ENCODE assay signal across 9 cellular contexts in genomic region chr11:61480936-61481335, GRCh38. TPM values are rescaled to one million over a fixed set of nuclear protein-coding genes. Genes with fewer than 3 reads are reported as not detected.
DNase-seq lines count a peak whose midpoint lies in the region; ATAC-seq and TF ChIP-seq lines count a peak whose summit lies in the region.
"Had no signal": no experiment of that assay in that cellular context is flagged by ENCODE, and none has a peak within 500 bp of the region (broad histone marks: within the 10 kb centered on the region; RNA-seq: fewer than 3 reads in every experiment).

No MANE protein-coding gene starts in this region.

- CTCF ChIA-PET in PC-3 (lab: Charles Lee), result no interaction called here

- H3K9ac ChIP-seq in BLaER1 treated with 17β-estradiol and CSF1 and Interleukin-3, amounts not matched to agents 10 nM and 100 nM, result peak overlapping the region in 3 of 11 experiments; percentile 39 to 59 (median 42); a peak in 3 of 22 replicates
- no peak overlapping the region; the same call in 1 of the 2 replicates for H3K9ac ChIP-seq in PC-3 (ENCODE audit: low read length)

- intact Hi-C loops in PC-3 (cut with micrococcal nuclease) (no loop called here), left ventricle myocardium superior (cut with micrococcal nuclease) (no loop called here)

- no peaks in the 10 kb centered on the region for H3K36me3 ChIP-seq in BLaER1 treated with 17β-estradiol and CSF1 and Interleukin-3, amounts not matched to agents 10 nM and 100 nM
- no peaks in the 10 kb centered on the region for H3K36me3 ChIP-seq in PC-3 (ENCODE audit: low read depth, low read length)

- H3K4me1 ChIP-seq in BLaER1 treated with 17β-estradiol and CSF1 and Interleukin-3, amounts not matched to agents 10 nM and 100 nM, result peaks cover 15 to 41% (median 28%) of the 10 kb centered on the region in 10 experiments; a peak in 19 of 20 replicates
- peaks cover 11% of the 10 kb centered on the region; the same call in 1 of the 2 replicates for H3K4me1 ChIP-seq in PC-3 (ENCODE audit: insufficient read depth, low read length)

- ATAC-seq in PC-3, result peak; percentile 63
- peak; percentile 10 for ATAC-seq in left ventricle myocardium superior
- ATAC-seq in GM19023 (IDR thresholded peaks at IDR 0.05; ENCODE audit: unreplicated experiment), result no peak
- no peak for ATAC-seq in HG02852 (IDR thresholded peaks at IDR 0.05; ENCODE audit: unreplicated experiment)
- no peak for ATAC-seq in HG03520 (IDR thresholded peaks at IDR 0.05; ENCODE audit: unreplicated experiment)

- DNase-seq in HT1080 (ENCODE audit: low read depth), result peak; percentile 41
- DNase-seq in PC-3, result peak; percentile 58
- DNase-seq in left ventricle myocardium superior, result peak; percentile 43
- DNase-seq in stimulated activated CD8-positive, alpha-beta memory T cell treated with anti-CD3 and anti-CD28 coated beads, Interleukin-4, amount 100 ng/mL, for 48 hours, result no peak

- H3K4me3 ChIP-seq in BLaER1 treated with 17β-estradiol and CSF1 and Interleukin-3, amounts not matched to agents 10 nM and 100 nM, result no peak overlapping the region
- H3K4me3 ChIP-seq in PC-3 (ENCODE audit: low read length), result no peak overlapping the region

- H3K79me2 ChIP-seq in PC-3 (ENCODE audit: low read length), result no peaks in the 10 kb centered on the region

- no peaks in the 10 kb centered on the region for H3F3A ChIP-seq in PC-3 (ENCODE audit: low read length, unreplicated experiment)

- POLR2A ChIA-PET in PC-3 (lab: Charles Lee; ENCODE audit: unreplicated experiment), result no interaction called here

- TF ChIP-seq CTCF in PC-3 (conservative IDR thresholded peaks at IDR 0.05; ENCODE audit: low read depth, low read length), result no peak

- no peaks in the 10 kb centered on the region for H3K9me3 ChIP-seq in BLaER1 treated with 17β-estradiol and CSF1 and Interleukin-3, amounts not matched to agents 10 nM and 100 nM (replicated peaks in 1 of 11)
- no peaks in the 10 kb centered on the region for H3K9me3 ChIP-seq in PC-3 (ENCODE audit: low read length)

- peak overlapping the region; percentile 21 to 95 (median 79); a peak in 18 of 22 replicates for H3K4me2 ChIP-seq in BLaER1 treated with 17β-estradiol and CSF1 and Interleukin-3, amounts not matched to agents 10 nM and 100 nM
- H3K4me2 ChIP-seq in PC-3 (ENCODE audit: low read length), result peak overlapping the region; percentile 24; the same call in 1 of the 2 replicates

- H3K9me2 ChIP-seq in PC-3 (replicated peaks; ENCODE audit: low read length), result no peaks in the 10 kb centered on the region

- no peak overlapping the region for H2AFZ ChIP-seq in PC-3 (ENCODE audit: low read length)

- H3K27ac ChIP-seq in BLaER1 treated with 17β-estradiol and CSF1 and Interleukin-3, amounts not matched to agents 10 nM and 100 nM, result no peak overlapping the region
- peak overlapping the region; percentile 32 for H3K27ac ChIP-seq in PC-3 (ENCODE audit: low read length)

- H4K20me1 ChIP-seq in BLaER1 treated with 17β-estradiol and CSF1 and Interleukin-3, amounts not matched to agents 10 nM and 100 nM, result peaks cover 5 to 66% (median 31%) of the 10 kb centered on the region in 11 experiments; a peak in 17 of 22 replicates
- H4K20me1 ChIP-seq in PC-3 (ENCODE audit: low read length), result no peaks in the 10 kb centered on the region

- H3K27me3 ChIP-seq in BLaER1 treated with 17β-estradiol and CSF1 and Interleukin-3, amounts not matched to agents 10 nM and 100 nM, result no peaks in the 10 kb centered on the region
- H3K27me3 ChIP-seq in PC-3 (ENCODE audit: low read length), result no peaks in the 10 kb centered on the region

- BruUV-seq in PC-3 (replicated peaks; lab: Mats Ljungman, UMichigan), result no TSS peak

RNA-seq across cellular contexts. Expression of gene LRRC10B, which starts 27.6 kb away (rescaled TPM):
- total RNA-seq in HT1080 (2014; rRNA removed; shearing (Covaris generic)), result not detected in 2 replicates
- polyA plus RNA-seq in HT1080 (2015; cell fraction: cytosol; rRNA removed), result not detected in 2 replicates
- polyA plus RNA-seq in HT1080 (2015; cell fraction: nucleus; rRNA removed), result not detected in 2 replicates
- total RNA-seq in PC-3 (2014; rRNA removed) (0.55 TPM in 1 of 2 replicates, not detected in the other), left ventricle myocardium superior (0.45 TPM)
- polyA plus RNA-seq: keratinocyte had no signal

RNA-seq across cellular contexts. Expression of gene SDHAF2, which starts 51.0 kb away (rescaled TPM):
- 82.5 and 85.3 TPM in 2 replicates for total RNA-seq in HT1080 (2014; rRNA removed; shearing (Covaris generic))
- polyA plus RNA-seq in HT1080 (2015; cell fraction: cytosol; rRNA removed), result 53.5 and 76.6 TPM in 2 replicates
- polyA plus RNA-seq in HT1080 (2015; cell fraction: nucleus; rRNA removed), result 53.0 and 59.1 TPM in 2 replicates
- total RNA-seq in PC-3 (2014; rRNA removed), result 54.3 and 90.4 TPM in 2 replicates
- 32.6 TPM for total RNA-seq in left ventricle myocardium superior

RNA-seq across cellular contexts. Expression of gene CPSF7, which starts 51.2 kb away (rescaled TPM):
- 33.4 and 48.1 TPM in 2 replicates for total RNA-seq in HT1080 (2014; rRNA removed; shearing (Covaris generic))
- polyA plus RNA-seq in HT1080 (2015; cell fraction: cytosol; rRNA removed), result 49.0 and 53.4 TPM in 2 replicates
- 114 and 120 TPM in 2 replicates for polyA plus RNA-seq in HT1080 (2015; cell fraction: nucleus; rRNA removed)
- total RNA-seq in PC-3 (2014; rRNA removed) (51.1 and 55.3 TPM in 2 replicates), left ventricle myocardium superior (41.5 TPM)

Comparison
In these comparisons a context has a peak if more than half of its experiments do, and no peak if none do; other contexts are left out.
1. ATAC-seq: peak in PC-3 (single experiment) and left ventricle myocardium superior (single experiment); none in GM19023 (single experiment), HG02852 (single experiment) and HG03520 (single experiment).